In the genomic region with DNA sequence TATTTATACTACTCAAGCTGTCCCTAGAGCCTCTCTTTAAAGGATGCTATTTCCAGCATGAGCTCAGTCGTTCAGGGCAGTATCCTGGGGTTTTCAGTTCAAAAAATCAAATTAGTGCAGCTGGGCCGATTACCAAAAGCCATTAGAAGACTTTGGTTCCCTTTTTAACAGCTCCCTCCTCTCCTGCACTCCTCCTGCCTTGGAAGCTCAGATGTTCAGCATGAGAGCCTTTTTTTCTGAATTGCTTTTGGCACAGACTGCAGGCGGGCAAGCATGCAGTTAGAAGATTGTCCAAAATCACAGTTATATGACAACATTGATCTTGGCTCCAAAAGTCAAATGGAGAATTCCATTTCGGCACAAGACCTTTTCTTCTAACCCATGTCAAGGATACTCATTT, we compare ENCODE assay signal across 19 cellular contexts.
DNase-seq lines count a peak whose midpoint lies in the region; ATAC-seq and TF ChIP-seq lines count a peak whose summit lies in the region.
"Had no signal": no experiment of that assay in that cellular context is flagged by ENCODE, and none has a peak within 500 bp of the region (broad histone marks: within the 10 kb centered on the region; RNA-seq: fewer than 3 reads in every experiment).

No MANE protein-coding gene starts in this region.

- H4K5ac ChIP-seq in H9 (ENCODE audit: insufficient read length, low read depth, low read length): no peak overlapping the region

- H3K4me3 ChIP-seq in neural progenitor cell (no peak overlapping the region), right lobe of liver (no peak overlapping the region)
- H3K4me3 ChIP-seq: BLaER1 treated with 17β-estradiol and CSF1 and Interleukin-3, amounts not matched to agents 10 nM and 100 nM; HAP-1; Peyer's patch; SK-N-MC had no signal

- no peak overlapping the region for H3K14ac ChIP-seq in H9 (ENCODE audit: insufficient read depth, low read length)

- TF ChIP-seq CTCF in neural progenitor cell (IDR thresholded peaks at IDR 0.05): no peak
- no peak for TF ChIP-seq CTCF in H9 (conservative IDR thresholded peaks at IDR 0.05)
- TF ChIP-seq CTCF in right lobe of liver (IDR thresholded peaks at IDR 0.05): no peak

- CTCF ChIA-PET in activated CD4-positive, alpha-beta memory T cell treated with anti-CD3 and anti-CD28 coated beads for 36 hours (lab: Charles Lee): no interaction called here

- H2AK5ac ChIP-seq in H9 (ENCODE audit: insufficient read length, low read length): no peak overlapping the region

- H3K79me2 ChIP-seq in neural progenitor cell (ENCODE audit: low read depth) (no peaks in the 10 kb centered on the region), H9 (ENCODE audit: insufficient read depth, low read length) (no peaks in the 10 kb centered on the region)

- H2AFZ ChIP-seq in neural progenitor cell (replicated peaks) (no peak overlapping the region), H9 (ENCODE audit: low read length) (no peak overlapping the region)

- no peak overlapping the region for H2BK12ac ChIP-seq in H9 (ENCODE audit: insufficient read length, low read depth, low read length)

- no peak overlapping the region for H2BK15ac ChIP-seq in H9 (ENCODE audit: low read depth, low read length)

- POLR2A ChIA-PET in activated CD4-positive, alpha-beta memory T cell treated with anti-CD3 and anti-CD28 coated beads for 36 hours (lab: Charles Lee): no interaction called here

- H3K36me3 Mint-ChIP-seq in neural progenitor cell: no peaks in the 10 kb centered on the region
- no peaks in the 10 kb centered on the region for H3K36me3 Mint-ChIP-seq in H9 (ENCODE audit: insufficient read depth in 1 of 3, low read depth in 3 of 3)
- no peaks in the 10 kb centered on the region for H3K36me3 Mint-ChIP-seq in activated CD4-positive, alpha-beta memory T cell treated with anti-CD3 and anti-CD28 coated beads for 36 hours
- H3K36me3 Mint-ChIP-seq: CD8-positive, alpha-beta memory T cell had no signal

- no peaks in the 10 kb centered on the region for H4K20me1 ChIP-seq in neural progenitor cell (ENCODE audit: low read depth)
- no peaks in the 10 kb centered on the region for H4K20me1 ChIP-seq in H9 (ENCODE audit: control insufficient read depth, insufficient read depth, insufficient read length)
- H4K20me1 ChIP-seq: BLaER1 treated with 17β-estradiol and CSF1 and Interleukin-3, amounts not matched to agents 10 nM and 100 nM had no signal

- H3K4me1 Mint-ChIP-seq in neural progenitor cell (peaks cover 10% of the 10 kb centered on the region), H9 (peaks cover 4% of the 10 kb centered on the region in 2 experiments)
- no peaks in the 10 kb centered on the region for H3K4me1 Mint-ChIP-seq in activated CD4-positive, alpha-beta memory T cell treated with anti-CD3 and anti-CD28 coated beads for 36 hours (ENCODE audit: low read depth)
- H3K4me1 Mint-ChIP-seq: CD8-positive, alpha-beta memory T cell had no signal

- H3K27me3 ChIP-seq in neural progenitor cell: no peaks in the 10 kb centered on the region
- no peaks in the 10 kb centered on the region for H3K27me3 ChIP-seq in H9 (ENCODE audit: insufficient read depth, low read length)
- H3K27me3 ChIP-seq in right lobe of liver: no peaks in the 10 kb centered on the region
- H3K27me3 ChIP-seq: BLaER1 treated with 17β-estradiol and CSF1 and Interleukin-3, amounts not matched to agents 10 nM and 100 nM; Peyer's patch had no signal

- peak overlapping the region; percentile 65 for H3K27ac ChIP-seq in neural progenitor cell
- no peak overlapping the region for H3K27ac ChIP-seq in H9 (ENCODE audit: insufficient read length, low read depth, low read length)
- no peak overlapping the region for H3K27ac ChIP-seq in right lobe of liver
- H3K27ac ChIP-seq: BLaER1 treated with 17β-estradiol and CSF1 and Interleukin-3, amounts not matched to agents 10 nM and 100 nM; Peyer's patch; SK-N-MC had no signal

- H3K4me1 ChIP-seq in neural progenitor cell (peaks cover 49% of the 10 kb centered on the region), H9 (ENCODE audit: insufficient read depth, low read length) (no peaks in the 10 kb centered on the region), right lobe of liver (no peaks in the 10 kb centered on the region)
- H3K4me1 ChIP-seq: BLaER1 treated with 17β-estradiol and CSF1 and Interleukin-3, amounts not matched to agents 10 nM and 100 nM; HAP-1; Peyer's patch had no signal

- no peaks in the 10 kb centered on the region for H3K23me2 ChIP-seq in H9 (ENCODE audit: insufficient read length, low read depth, low read length, poor library complexity, severe bottlenecking)

- H3K4me2 ChIP-seq in neural progenitor cell (peak overlapping the region; percentile 59), H9 (ENCODE audit: insufficient read depth, insufficient read length, low read length) (no peak overlapping the region)
- H3K4me2 ChIP-seq: BLaER1 treated with 17β-estradiol and CSF1 and Interleukin-3, amounts not matched to agents 10 nM and 100 nM had no signal

- H3K36me3 ChIP-seq in neural progenitor cell (no peaks in the 10 kb centered on the region), right lobe of liver (no peaks in the 10 kb centered on the region)
- H3K36me3 ChIP-seq: BLaER1 treated with 17β-estradiol and CSF1 and Interleukin-3, amounts not matched to agents 10 nM and 100 nM; HAP-1; Peyer's patch had no signal

- H2BK120ac ChIP-seq in H9 (ENCODE audit: low read depth, low read length, poor library complexity, severe bottlenecking): no peak overlapping the region

- no peak overlapping the region for H3T11ph ChIP-seq in H9 (ENCODE audit: low read length)

- H3K4ac ChIP-seq in H9 (ENCODE audit: low read depth, low read length): no peak overlapping the region

- no peak overlapping the region for H3K56ac ChIP-seq in H9 (ENCODE audit: insufficient read length, low read depth, low read length)

- no peaks in the 10 kb centered on the region for H3K79me1 ChIP-seq in H9 (ENCODE audit: insufficient read depth, low read depth, low read length, poor library complexity, severe bottlenecking)

- H4K91ac ChIP-seq in H9 (ENCODE audit: insufficient read length, low read depth, low read length): no peak overlapping the region

- H2BK5ac ChIP-seq in H9 (ENCODE audit: insufficient read length, low read length): no peak overlapping the region

- DNase-seq in Ammon's horn (ENCODE audit: low spot score): peak; percentile 5
- DNase-seq in NCI-H1092 treated with DMSO at 0.1 percent for 48 hours (lab: John Stamatoyannopoulos, UW): peak; percentile 90
- peak; percentile 76 for DNase-seq in NCI-H82 (lab: John Stamatoyannopoulos, UW)
- peak; percentile 20 for DNase-seq in neural progenitor cell (ENCODE audit: low spot score)
- no peak for DNase-seq in H9
- no peak for DNase-seq in activated CD4-positive, alpha-beta memory T cell treated with anti-CD3 and anti-CD28 coated beads for 36 hours
- DNase-seq in right lobe of liver: no peak
- DNase-seq: CD8-positive, alpha-beta memory T cell; DMS153; NCI-H1436; NCI-H2029 treated with DMSO at 0.1 percent for 48 hours; NCI-H510A; NCI-H774; Peyer's patch; Right ventricle myocardium superior had no signal

- no peak overlapping the region for H3K23ac ChIP-seq in H9 (ENCODE audit: insufficient read length, low read depth, low read length)

- ATAC-seq in GM19328 (IDR thresholded peaks at IDR 0.05; ENCODE audit: unreplicated experiment): no peak
- no peak for ATAC-seq in right lobe of liver

- no peak for TF ChIP-seq POLR2A in right lobe of liver (IDR thresholded peaks at IDR 0.05)

- H3K27ac Mint-ChIP-seq in neural progenitor cell: no peak overlapping the region
- H3K27ac Mint-ChIP-seq in H9: no peak overlapping the region
- H3K27ac Mint-ChIP-seq in activated CD4-positive, alpha-beta memory T cell treated with anti-CD3 and anti-CD28 coated beads for 36 hours: no peak overlapping the region
- H3K27ac Mint-ChIP-seq: CD8-positive, alpha-beta memory T cell had no signal

- H2BK20ac ChIP-seq in H9 (ENCODE audit: low read depth, low read length, poor library complexity, severe bottlenecking): no peak overlapping the region

- intact Hi-C loops in activated CD4-positive, alpha-beta memory T cell treated with anti-CD3 and anti-CD28 coated beads for 36 hours (cut with micrococcal nuclease): no loop called here
- intact Hi-C loops in right lobe of liver (cut with DNase I): no loop called here

- no peak overlapping the region for H3K18ac ChIP-seq in H9 (ENCODE audit: insufficient read length, low read depth, low read length)

- peaks cover 26% of the 10 kb centered on the region for H3F3A ChIP-seq in neural progenitor cell (ENCODE audit: low read depth)

- no peak overlapping the region for H4K8ac ChIP-seq in H9 (replicated peaks; ENCODE audit: insufficient read length, low read depth, low read length)

- no peaks in the 10 kb centered on the region for H3K27me3 Mint-ChIP-seq in neural progenitor cell (ENCODE audit: insufficient read depth, low read depth)
- no peaks in the 10 kb centered on the region; the same call in 1 of the 2 replicates for H3K27me3 Mint-ChIP-seq in H9 (ENCODE audit: low read depth)
- H3K27me3 Mint-ChIP-seq in activated CD4-positive, alpha-beta memory T cell treated with anti-CD3 and anti-CD28 coated beads for 36 hours: no peaks in the 10 kb centered on the region
- H3K27me3 Mint-ChIP-seq: CD8-positive, alpha-beta memory T cell had no signal

- H3K9ac ChIP-seq in neural progenitor cell: no peak overlapping the region
- no peak overlapping the region for H3K9ac ChIP-seq in H9 (ENCODE audit: extremely low read depth, insufficient read length, low read length)
- H3K9ac ChIP-seq: BLaER1 treated with 17β-estradiol and CSF1 and Interleukin-3, amounts not matched to agents 10 nM and 100 nM had no signal

- H3K9me3 Mint-ChIP-seq in neural progenitor cell (no peaks in the 10 kb centered on the region), H9 (peaks cover 0 to 2% of the 10 kb centered on the region in 2 experiments; a peak in 1 of 5 replicates)
- H3K9me3 Mint-ChIP-seq in activated CD4-positive, alpha-beta memory T cell treated with anti-CD3 and anti-CD28 coated beads for 36 hours: no peaks in the 10 kb centered on the region

- H3K4me3 Mint-ChIP-seq in neural progenitor cell (no peak overlapping the region), H9 (no peak overlapping the region)
- no peak overlapping the region for H3K4me3 Mint-ChIP-seq in activated CD4-positive, alpha-beta memory T cell treated with anti-CD3 and anti-CD28 coated beads for 36 hours
- H3K4me3 Mint-ChIP-seq: CD8-positive, alpha-beta memory T cell had no signal

- WGBS in H9 (ENCODE audit: extremely low coverage, insufficient read length, low lambda C conversion rate): no CpG with 5 or more reads among the region's 4 CpGs
- WGBS in right lobe of liver (ENCODE audit: insufficient coverage, low coverage, low lambda C conversion rate, missing lambda C conversion rate): 54% methylated on average over 4 of the region's 4 CpGs

- H3K9me3 ChIP-seq in neural progenitor cell (ENCODE audit: low read depth) (no peaks in the 10 kb centered on the region), H9 (ENCODE audit: control insufficient read depth, low read depth, low read length) (no peaks in the 10 kb centered on the region), right lobe of liver (no peaks in the 10 kb centered on the region)
- H3K9me3 ChIP-seq: HAP-1, Peyer's patch had no signal

Comparison
In these comparisons a context has a peak if more than half of its experiments do, and no peak if none do; other contexts are left out.
1. DNase-seq: peak in Ammon's horn (single experiment), NCI-H1092 treated with DMSO at 0.1 percent for 48 hours (single experiment), NCI-H82 (single experiment) and neural progenitor cell (single experiment); none in H9 (single experiment), activated CD4-positive, alpha-beta memory T cell treated with anti-CD3 and anti-CD28 coated beads for 36 hours (single experiment) and right lobe of liver (0 of 3).